1 cellular context compared by ENCODE assay signal in the genomic region with DNA sequence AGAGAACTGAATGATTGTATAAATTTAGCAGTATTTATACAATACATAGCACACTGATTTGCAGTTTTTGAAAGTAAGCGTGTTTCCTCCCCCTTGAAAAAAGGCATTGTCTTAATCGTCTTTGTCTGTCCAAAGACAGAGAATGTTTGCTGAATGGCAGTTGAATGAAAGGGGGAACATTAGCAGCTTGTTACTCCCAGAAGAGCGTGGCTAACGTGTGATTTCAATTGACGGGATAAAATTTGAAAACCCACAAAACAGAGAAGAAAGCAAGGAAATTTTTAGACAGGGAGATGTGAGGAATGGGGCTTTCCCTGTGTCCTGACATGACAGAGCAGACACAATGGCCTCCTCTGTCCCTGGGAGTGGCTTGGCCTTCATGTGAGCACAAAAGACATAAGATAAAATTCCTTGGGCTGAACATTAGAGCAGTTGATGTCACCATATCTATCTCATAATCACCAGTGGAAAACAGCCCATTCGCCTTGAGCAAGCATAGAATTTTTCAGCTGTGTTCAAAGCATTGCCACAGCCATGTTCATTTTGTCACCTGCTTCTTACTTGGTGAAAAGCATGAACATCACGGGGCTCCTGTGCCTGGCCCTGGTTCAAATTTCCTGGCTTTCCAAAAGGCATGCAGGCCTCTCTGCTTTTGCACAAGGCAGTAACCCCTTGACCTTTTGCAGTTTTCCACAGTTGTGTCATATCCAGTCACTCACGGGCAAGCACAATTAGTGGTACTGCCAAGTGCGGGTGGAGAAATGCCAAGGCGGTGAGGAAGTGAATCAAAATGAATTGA.
TF ChIP-seq lines count a peak whose summit lies in the region.

No MANE protein-coding gene starts in this region.

TF ChIP-seq in SK-N-SH, 30 proteins besides CTCF, POLR2A, EP300 and RAD21 (continued from another document):
- TF ChIP-seq JUND (IDR thresholded peaks at IDR 0.05) (peak; percentile 77), TEAD4 (IDR thresholded peaks at IDR 0.05; ENCODE audit: borderline replicate concordance, insufficient read depth) (peak; percentile 73), FOSL2 (IDR thresholded peaks at IDR 0.05; ENCODE audit: borderline replicate concordance, low read depth) (peak; percentile 77), POLR2AphosphoS5 (IDR thresholded peaks at IDR 0.05; ENCODE audit: low read depth, low read length) (peak; percentile 62; the same call in 1 of the 2 replicates), GATA2 (CRISPR knock-in tag; IDR thresholded peaks at IDR 0.05) (no peak)
- TF ChIP-seq, protein P1, sequence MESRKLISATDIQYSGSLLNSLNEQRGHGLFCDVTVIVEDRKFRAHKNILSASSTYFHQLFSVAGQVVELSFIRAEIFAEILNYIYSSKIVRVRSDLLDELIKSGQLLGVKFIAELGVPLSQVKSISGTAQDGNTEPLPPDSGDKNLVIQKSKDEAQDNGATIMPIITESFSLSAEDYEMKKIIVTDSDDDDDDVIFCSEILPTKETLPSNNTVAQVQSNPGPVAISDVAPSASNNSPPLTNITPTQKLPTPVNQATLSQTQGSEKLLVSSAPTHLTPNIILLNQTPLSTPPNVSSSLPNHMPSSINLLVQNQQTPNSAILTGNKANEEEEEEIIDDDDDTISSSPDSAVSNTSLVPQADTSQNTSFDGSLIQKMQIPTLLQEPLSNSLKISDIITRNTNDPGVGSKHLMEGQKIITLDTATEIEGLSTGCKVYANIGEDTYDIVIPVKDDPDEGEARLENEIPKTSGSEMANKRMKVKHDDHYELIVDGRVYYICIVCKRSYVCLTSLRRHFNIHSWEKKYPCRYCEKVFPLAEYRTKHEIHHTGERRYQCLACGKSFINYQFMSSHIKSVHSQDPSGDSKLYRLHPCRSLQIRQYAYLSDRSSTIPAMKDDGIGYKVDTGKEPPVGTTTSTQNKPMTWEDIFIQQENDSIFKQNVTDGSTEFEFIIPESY (IDR thresholded peaks at IDR 0.05; ENCODE audit: borderline replicate concordance, low read depth), result no peak
- TF ChIP-seq, protein P2, sequence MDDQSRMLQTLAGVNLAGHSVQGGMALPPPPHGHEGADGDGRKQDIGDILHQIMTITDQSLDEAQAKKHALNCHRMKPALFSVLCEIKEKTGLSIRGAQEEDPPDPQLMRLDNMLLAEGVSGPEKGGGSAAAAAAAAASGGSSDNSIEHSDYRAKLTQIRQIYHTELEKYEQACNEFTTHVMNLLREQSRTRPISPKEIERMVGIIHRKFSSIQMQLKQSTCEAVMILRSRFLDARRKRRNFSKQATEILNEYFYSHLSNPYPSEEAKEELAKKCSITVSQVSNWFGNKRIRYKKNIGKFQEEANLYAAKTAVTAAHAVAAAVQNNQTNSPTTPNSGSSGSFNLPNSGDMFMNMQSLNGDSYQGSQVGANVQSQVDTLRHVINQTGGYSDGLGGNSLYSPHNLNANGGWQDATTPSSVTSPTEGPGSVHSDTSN (IDR thresholded peaks at IDR 0.05), result peak; percentile 76
